ENCODE assay signal across 9 cellular contexts in genomic region chr17:27296427-27296979, GRCh38. TPM values are rescaled to one million over a fixed set of nuclear protein-coding genes. Genes with fewer than 3 reads are reported as not detected.
DNase-seq lines count a peak whose midpoint lies in the region; ATAC-seq, FAIRE-seq and TF ChIP-seq lines count a peak whose summit lies in the region.
"Had no signal": no experiment of that assay in that cellular context is flagged by ENCODE, and none has a peak within 500 bp of the region (broad histone marks: within the 10 kb centered on the region; RNA-seq: fewer than 3 reads in every experiment).

No MANE protein-coding gene starts in this region.

- H3K9ac ChIP-seq in HUES6 (ENCODE audit: low read length): no peak overlapping the region

- TF ChIP-seq CTCF in A549 (IDR thresholded peaks at IDR 0.05): no peak

- no peak for TF ChIP-seq POLR2A in A549 (IDR thresholded peaks at IDR 0.05; ENCODE audit: low read length)

- ATAC-seq in A549: no peak
- ATAC-seq in sciatic nerve: no peak

- H3K4me1 ChIP-seq in A549 (peaks cover 32% of the 10 kb centered on the region), HUES6 (ENCODE audit: control insufficient read depth, insufficient read depth, low read length) (peaks cover 9% of the 10 kb centered on the region), mesodermal cell (ENCODE audit: control insufficient read depth, insufficient read depth, low read length, poor library complexity, severe bottlenecking) (peaks cover 11% of the 10 kb centered on the region)

- CTCF ChIA-PET in A549 (lab: Yijun Ruan, JAX): interaction anchor here (0.5 to 8.5 kb wide), 7 partner anchors 18 to 104 kb away, joined by 3 to 61 read pairs (median 6); no protein-coding TSS in a partner anchor

- FAIRE-seq in A549 (lab: Jason Lieb, UNC) (no peak), urothelium cell line (lab: Jason Lieb, UNC) (no peak)
- FAIRE-seq: colon had no signal

- DNase-seq in A549 (ENCODE audit: low read depth in 1 of 2, low spot score in 1 of 2) (peak; percentile 28 to 56), astrocyte of the hippocampus (ENCODE audit: low read depth, low spot score) (peak; percentile 32), HuH-7 (ENCODE audit: low spot score) (no peak), iPS-NIHi7 (ENCODE audit: extremely low spot score) (no peak), sciatic nerve (ENCODE audit: low spot score) (no peak), urothelium cell line (ENCODE audit: low spot score) (no peak)

- no peak for TF ChIP-seq EP300 in A549 (IDR thresholded peaks at IDR 0.05)

- POLR2A ChIA-PET in A549 (lab: Yijun Ruan, JAX): interaction anchor here (1.1 to 4.2 kb wide), 3 partner anchors 36 to 59 kb away, joined by 3 to 40 read pairs (median 37); no protein-coding TSS in a partner anchor

- no peaks in the 10 kb centered on the region for H3K27me3 ChIP-seq in HUES6 (ENCODE audit: control insufficient read depth, insufficient read depth, low read length)

- 12% methylated on average over 2 of the region's 2 CpGs for WGBS in A549 (ENCODE audit: missing lambda C conversion rate)
- WGBS in mesodermal cell (ENCODE audit: insufficient coverage in 2 of 2), 2 experiments: no CpG with 5 or more reads among the region's 2 CpGs

- H3K4me3 ChIP-seq in A549: peak overlapping the region; percentile 71
- peak overlapping the region; percentile 83 for H3K4me3 ChIP-seq in HUES6 (ENCODE audit: low read depth, low read length)
- peak overlapping the region; percentile 88 for H3K4me3 ChIP-seq in mesodermal cell (ENCODE audit: extremely low read depth, insufficient read depth, low read length, poor library complexity, severe bottlenecking)

- no peak for TF ChIP-seq RAD21 in A549 (conservative IDR thresholded peaks at IDR 0.05 in 1 of 2, IDR thresholded peaks at IDR 0.05 in 1 of 2)

- peak overlapping the region; percentile 44 to 88; a peak in 4 of 6 replicates for H3K27ac ChIP-seq in A549
- H3K27ac ChIP-seq in HUES6 (ENCODE audit: low read depth, low read length): no peak overlapping the region
- H3K27ac ChIP-seq in mesodermal cell (ENCODE audit: low read depth, low read length, severe bottlenecking): no peak overlapping the region

- H3K9me3 ChIP-seq in A549: no peaks in the 10 kb centered on the region
- no peaks in the 10 kb centered on the region for H3K9me3 ChIP-seq in HUES6 (ENCODE audit: control insufficient read depth, insufficient read depth, low read depth, low read length)
- no peaks in the 10 kb centered on the region for H3K9me3 ChIP-seq in mesodermal cell (ENCODE audit: control insufficient read depth, low read length)

- H3K36me3 ChIP-seq in HUES6 (ENCODE audit: control insufficient read depth, insufficient read depth, low read length) (peaks cover 5% of the 10 kb centered on the region; the same call in 1 of the 2 replicates), mesodermal cell (ENCODE audit: control insufficient read depth, insufficient read depth, low read length) (peaks cover 25% of the 10 kb centered on the region)

- intact Hi-C loops in sciatic nerve (cut with DNase I): no loop called here

- peak overlapping the region; percentile 90 for H3K4me2 ChIP-seq in A549

TF ChIP-seq in A549, 52 proteins besides CTCF, POLR2A, EP300 and RAD21:
- TF ChIP-seq FOSL2 (IDR thresholded peaks at IDR 0.05) (no peak), FOSL2 (CRISPR knock-in tag; IDR thresholded peaks at IDR 0.05) (peak; percentile 72), E2F6 (IDR thresholded peaks at IDR 0.05; ENCODE audit: borderline replicate concordance, low read depth) (no peak), ZSCAN20 (CRISPR knock-in tag; IDR thresholded peaks at IDR 0.05) (peak; percentile 21; the same call in 1 of the 2 replicates), CEBPB (IDR thresholded peaks at IDR 0.05) (peak; percentile 12 to 43; a peak in 1 of 4 replicates)

RNA-seq across cellular contexts. Expression of gene WSB1, which starts 2.6 kb away (rescaled TPM):
- polyA plus RNA-seq in A549 (2011; rRNA removed) (107 and 111 TPM in 2 replicates), A549 (2017; fragmentation: RNase III; extraction: RNeasy Plus Mini Kit Qiagen cat#74134 plus additional on column Dnase treatment) (41.1 to 50.7 TPM (median 46.0 TPM) in 3 replicates)
- 81.8 and 97.0 TPM in 2 replicates for polyA plus RNA-seq in A549 (2012; cell fraction: cytosol; rRNA removed)
- polyA plus RNA-seq in A549 (2012; cell fraction: nucleus; rRNA removed): 137 and 157 TPM in 2 replicates
- polyA minus RNA-seq in A549 (2011; rRNA and poly(A)+ RNA removed): 31.2 and 45.5 TPM in 2 replicates
- 201 TPM for polyA plus RNA-seq in mesodermal cell (2013, experiment 1 of 2)
- 190 TPM for polyA plus RNA-seq in mesodermal cell (2013, experiment 2 of 2)
- 396 TPM for total RNA-seq in sciatic nerve

Comparison
In these comparisons a context has a peak if more than half of its experiments do, and no peak if none do; other contexts are left out.
1. DNase-seq: peak in A549 (2 of 2) and astrocyte of the hippocampus (single experiment); none in HuH-7 (single experiment), iPS-NIHi7 (single experiment), sciatic nerve (single experiment) and urothelium cell line (single experiment).
2. H3K27ac ChIP-seq: peak in A549 (2 of 2); none in HUES6 (single experiment) and mesodermal cell (single experiment).
3. Peak in every context shown above with its lines, with median percentiles within 50 percentile points of each other: H3K4me3 ChIP-seq.